ENCODE assay signal across 8 cellular contexts in the genomic region with DNA sequence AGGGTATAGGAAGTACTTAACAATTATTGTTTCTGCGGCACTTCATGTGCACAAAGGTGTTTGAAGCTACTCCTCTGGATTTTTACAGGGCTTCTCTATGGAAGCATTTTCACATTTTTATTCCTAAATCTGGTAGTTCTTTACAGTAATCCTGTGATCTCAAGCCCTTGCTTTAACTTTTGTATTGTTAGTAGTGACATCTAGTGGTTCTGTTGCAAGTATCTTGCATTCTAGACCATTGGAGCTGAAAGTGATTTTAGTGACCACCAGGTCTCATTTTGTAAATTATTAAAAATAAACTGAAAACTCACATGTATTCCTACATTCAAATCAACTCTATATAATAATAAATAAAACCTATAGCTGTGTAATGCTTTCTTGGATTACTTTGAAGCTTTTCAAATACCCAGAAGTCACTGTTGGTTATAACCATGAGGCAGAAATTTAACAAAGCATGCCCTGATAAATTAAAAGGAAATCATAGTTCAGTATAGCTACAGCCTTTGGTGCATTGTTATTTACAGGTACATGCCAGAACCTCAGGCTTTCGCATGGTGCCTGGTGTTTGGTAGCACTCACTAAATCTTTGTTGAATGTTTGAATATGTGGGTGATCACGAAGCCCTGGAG. TPM values are rescaled to one million over a fixed set of nuclear protein-coding genes. Genes with fewer than 3 reads are reported as not detected.
DNase-seq lines count a peak whose midpoint lies in the region; ATAC-seq and TF ChIP-seq lines count a peak whose summit lies in the region.

No MANE protein-coding gene starts in this region.

- intact Hi-C loops in mammary epithelial cell (cut with micrococcal nuclease) (loop anchor here (1.0 kb wide), 1 partner anchor 85 kb away; no protein-coding TSS in a partner anchor), vagina (cut with DNase I) (no loop called here), cardiac septum (cut with DNase I) (no loop called here)

- no peak overlapping the region for H3K4me3 ChIP-seq in NB4 (ENCODE audit: low read depth, low read length)
- H3K4me3 ChIP-seq in mammary epithelial cell (replicated peaks in 1 of 3; ENCODE audit: insufficient read depth in 1 of 3, low read depth in 2 of 3, low read length in 3 of 3) = no peak overlapping the region
- H3K4me3 ChIP-seq in vagina = no peak overlapping the region

- WGBS in mammary epithelial cell (ENCODE audit: low coverage, missing lambda C conversion rate) = 73% methylated on average over 3 of the region's 3 CpGs

- no peak overlapping the region for H3K9ac ChIP-seq in mammary epithelial cell (ENCODE audit: insufficient read depth, low read length)

- H3K27ac ChIP-seq in mammary epithelial cell (ENCODE audit: insufficient read depth, low read depth, low read length) = no peak overlapping the region
- H3K27ac ChIP-seq in vagina = no peak overlapping the region

- H4K20me1 ChIP-seq in mammary epithelial cell (ENCODE audit: insufficient read depth, low read length) = no peaks in the 10 kb centered on the region

- TF ChIP-seq POLR2A in NB4 (IDR thresholded peaks at IDR 0.05; ENCODE audit: extremely low read depth, insufficient read length) (no peak), vagina (IDR thresholded peaks at IDR 0.05) (no peak)

- dilution Hi-C loops in mammary epithelial cell (cut with HindIII; ENCODE audit: low sequenced_read_pairs) = no loop called here

- H3K4me3 Mint-ChIP-seq in neural crest cell = no peak overlapping the region

- no peaks in the 10 kb centered on the region for H3K36me3 ChIP-seq in mammary epithelial cell (ENCODE audit: insufficient read depth, low read length)
- no peaks in the 10 kb centered on the region for H3K36me3 ChIP-seq in vagina

- peaks cover 4% of the 10 kb centered on the region for H3K4me1 Mint-ChIP-seq in neural crest cell

- in situ Hi-C loops in mammary epithelial cell (cut with MboI; ENCODE audit: low sequenced_read_pairs in 2 of 2) = no loop called here

- CTCF ChIA-PET in mammary epithelial cell (lab: Charles Lee; ENCODE audit: low non-redundant PET) = interaction anchor here (0.7 kb wide), 2 partner anchors 16 to 95 kb away, joined by 3 to 4 read pairs; no protein-coding TSS in a partner anchor

- H3K79me2 ChIP-seq in mammary epithelial cell (ENCODE audit: insufficient read depth, low read length) = no peaks in the 10 kb centered on the region

- TF ChIP-seq CTCF in GM10266 (IDR thresholded peaks at IDR 0.05; ENCODE audit: control insufficient read depth, insufficient read depth, low read depth, missing control alignments) = peak; percentile 48
- peak; percentile 29 for TF ChIP-seq CTCF in NB4 (IDR thresholded peaks at IDR 0.05; ENCODE audit: low read depth, low read length)
- peak; percentile 34 to 45 for TF ChIP-seq CTCF in mammary epithelial cell (conservative IDR thresholded peaks at IDR 0.05 in 1 of 2, IDR thresholded peaks at IDR 0.05 in 1 of 2; ENCODE audit: extremely low read depth in 1 of 2, insufficient read depth in 1 of 2, low read depth in 1 of 2, low read length in 2 of 2)
- peak; percentile 65 for TF ChIP-seq CTCF in neural crest cell (conservative IDR thresholded peaks at IDR 0.05)
- no peak for TF ChIP-seq CTCF in vagina (IDR thresholded peaks at IDR 0.05)

- no peak overlapping the region for H3K27ac Mint-ChIP-seq in neural crest cell (ENCODE audit: unreplicated experiment)

- no peaks in the 10 kb centered on the region for H3K36me3 Mint-ChIP-seq in neural crest cell (ENCODE audit: low read depth)

- BruUV-seq in mammary epithelial cell (replicated peaks; lab: Mats Ljungman, UMichigan) = no TSS peak

- ATAC-seq in HG02870 (IDR thresholded peaks at IDR 0.05; ENCODE audit: unreplicated experiment) (no peak), GM21723 (IDR thresholded peaks at IDR 0.05; ENCODE audit: unreplicated experiment) (no peak)

- H3K4me1 ChIP-seq in mammary epithelial cell (ENCODE audit: insufficient read depth, low read length) (no peaks in the 10 kb centered on the region), vagina (no peaks in the 10 kb centered on the region)

- DNase-seq in GM10266 (ENCODE audit: extremely low spot score) (no peak), NB4 (ENCODE audit: low read depth) (peak; percentile 29), mammary epithelial cell (peak; percentile 10), neural crest cell (ENCODE audit: low read depth, low spot score) (no peak), vagina (ENCODE audit: extremely low spot score in 2 of 2) (no peak), cardiac septum (ENCODE audit: low spot score) (no peak)

- no peaks in the 10 kb centered on the region for H3K27me3 Mint-ChIP-seq in neural crest cell (ENCODE audit: low read depth)

- H2AFZ ChIP-seq in mammary epithelial cell (ENCODE audit: low read depth, low read length) = no peak overlapping the region

- no peak overlapping the region for H3K4me2 ChIP-seq in mammary epithelial cell (ENCODE audit: insufficient read depth, low read depth, low read length)

- H3K9me3 ChIP-seq in mammary epithelial cell (replicated peaks; ENCODE audit: insufficient read depth, low read length) = no peaks in the 10 kb centered on the region
- no peaks in the 10 kb centered on the region for H3K9me3 ChIP-seq in vagina

- no peaks in the 10 kb centered on the region for H3K9me3 Mint-ChIP-seq in neural crest cell

- H3K27me3 ChIP-seq in mammary epithelial cell (ENCODE audit: insufficient read depth, low read length) (no peaks in the 10 kb centered on the region), vagina (no peaks in the 10 kb centered on the region)

RNA-seq across cellular contexts. Expression of gene RPS23, which starts 18.9 kb away (rescaled TPM):
- 1,000 to 10,000 TPM; 1,263 to 1,505 TPM for total RNA-seq in mammary epithelial cell
- 6,191 TPM for polyA plus RNA-seq in mammary epithelial cell
- polyA minus RNA-seq in mammary epithelial cell = 853 TPM
- 2,549 and 2,556 TPM in 2 replicates for total RNA-seq in neural crest cell
- total RNA-seq in vagina = 2,334 TPM
- total RNA-seq in cardiac septum = 784 TPM

Comparison
In these comparisons a context has a peak if more than half of its experiments do, and no peak if none do; other contexts are left out.
1. DNase-seq: peak in NB4 (single experiment) and mammary epithelial cell (single experiment); none in GM10266 (single experiment), neural crest cell (single experiment), vagina (0 of 2) and cardiac septum (single experiment).
2. CTCF ChIP-seq: peak in GM10266 (single experiment), NB4 (single experiment), mammary epithelial cell (2 of 2) and neural crest cell (single experiment); none in vagina (0 of 3).